Comparison of ENCODE assay signal across 18 cellular contexts in genomic region chr5:78190402-78190801, GRCh38.
DNase-seq lines count a peak whose midpoint lies in the region; ATAC-seq, FAIRE-seq and TF ChIP-seq lines count a peak whose summit lies in the region.
"Had no signal": no experiment of that assay in that cellular context is flagged by ENCODE, and none has a peak within 500 bp of the region (broad histone marks: within the 10 kb centered on the region; RNA-seq: fewer than 3 reads in every experiment).

No MANE protein-coding gene starts in this region.

- peak; percentile 60 for ATAC-seq in left colon
- ATAC-seq in GM21528 (IDR thresholded peaks at IDR 0.05; ENCODE audit: low FRiP score, unreplicated experiment) = no peak

- H3K9me3 Mint-ChIP-seq in astrocyte (ENCODE audit: unreplicated experiment) (no peaks in the 10 kb centered on the region), progenitor cell of endocrine pancreas (ENCODE audit: low read depth) (peaks cover 12% of the 10 kb centered on the region)

- no peak for TF ChIP-seq CTCF in astrocyte (IDR thresholded peaks at IDR 0.05; ENCODE audit: insufficient read depth, low read depth, low read length)
- no peak for TF ChIP-seq CTCF in progenitor cell of endocrine pancreas (IDR thresholded peaks at IDR 0.05; ENCODE audit: unreplicated experiment)
- TF ChIP-seq CTCF in osteoblast (IDR thresholded peaks at IDR 0.05; ENCODE audit: extremely low read depth, low read depth, low read length) = no peak

- no peaks in the 10 kb centered on the region for H3K27me3 ChIP-seq in astrocyte (ENCODE audit: insufficient read depth, low read length)
- no peaks in the 10 kb centered on the region for H3K27me3 ChIP-seq in osteoblast (ENCODE audit: insufficient read depth, low read length)

- peaks cover 2% of the 10 kb centered on the region for H3K36me3 ChIP-seq in astrocyte (ENCODE audit: insufficient read depth, low read length)
- no peaks in the 10 kb centered on the region for H3K36me3 ChIP-seq in osteoblast (ENCODE audit: insufficient read depth, low read length)
- H3K36me3 ChIP-seq: HAP-1 had no signal

- H3K4me1 Mint-ChIP-seq in astrocyte (ENCODE audit: low read depth, unreplicated experiment) = no peaks in the 10 kb centered on the region
- no peaks in the 10 kb centered on the region for H3K4me1 Mint-ChIP-seq in progenitor cell of endocrine pancreas (ENCODE audit: low read depth)

- H3K4me2 ChIP-seq in astrocyte (ENCODE audit: low read length) = no peak overlapping the region
- no peak overlapping the region for H3K4me2 ChIP-seq in osteoblast (ENCODE audit: insufficient read depth, low read length)

- H3K4me1 ChIP-seq in astrocyte (ENCODE audit: insufficient read depth, low read length) (no peaks in the 10 kb centered on the region), osteoblast (ENCODE audit: insufficient read depth, low read length) (no peaks in the 10 kb centered on the region)
- H3K4me1 ChIP-seq: HAP-1 had no signal

- no peak overlapping the region for H3K9ac ChIP-seq in astrocyte (ENCODE audit: low read length)

- H3K27me3 Mint-ChIP-seq in astrocyte (ENCODE audit: low read depth, unreplicated experiment) (no peaks in the 10 kb centered on the region), progenitor cell of endocrine pancreas (no peaks in the 10 kb centered on the region)
- H3K27me3 Mint-ChIP-seq: CD4-positive, alpha-beta memory T cell had no signal

- no peak overlapping the region for H3K27ac Mint-ChIP-seq in astrocyte (ENCODE audit: unreplicated experiment)
- H3K27ac Mint-ChIP-seq in progenitor cell of endocrine pancreas = peak overlapping the region; percentile 77

- H2AFZ ChIP-seq in astrocyte (ENCODE audit: low read depth, low read length) (no peak overlapping the region), osteoblast (ENCODE audit: low read length) (no peak overlapping the region)

- H3K4me3 ChIP-seq in astrocyte (ENCODE audit: insufficient read depth, low read depth, low read length) (no peak overlapping the region), osteoblast (ENCODE audit: insufficient read depth, low read length) (no peak overlapping the region)
- H3K4me3 ChIP-seq: HAP-1 had no signal

- DNase-seq in astrocyte (ENCODE audit: low read depth) (no peak), left colon (no peak), progenitor cell of endocrine pancreas (ENCODE audit: low spot score, unreplicated experiment) (no peak), cerebellum (ENCODE audit: low spot score) (no peak), osteoblast (ENCODE audit: insufficient read length, low spot score, missing footprints) (no peak)
- DNase-seq: C1 segment of cervical spinal cord; Calu3; CD4-positive, alpha-beta memory T cell; COR-L47; DMS53; DMS79 treated with DMSO at 0.1 percent for 48 hours; GF-D8; GOT3 had no signal

- peak; percentile 9 for FAIRE-seq in astrocyte (lab: Jason Lieb, UNC)
- FAIRE-seq: GM12891, GM18507, H54 had no signal

- H3K27ac ChIP-seq in astrocyte (ENCODE audit: low read depth, low read length) (no peak overlapping the region), osteoblast (ENCODE audit: low read depth, low read length) (no peak overlapping the region)

- H3K9me3 ChIP-seq in astrocyte (ENCODE audit: insufficient read depth, low read depth, low read length) = peaks cover 4% of the 10 kb centered on the region
- H3K9me3 ChIP-seq in osteoblast (ENCODE audit: low read depth, low read length) = no peaks in the 10 kb centered on the region
- H3K9me3 ChIP-seq: HAP-1 had no signal

- peaks cover 7% of the 10 kb centered on the region for H3K36me3 Mint-ChIP-seq in astrocyte (ENCODE audit: low read depth, unreplicated experiment)
- peaks cover 19% of the 10 kb centered on the region for H3K36me3 Mint-ChIP-seq in progenitor cell of endocrine pancreas (ENCODE audit: insufficient read depth)

- peaks cover 16% of the 10 kb centered on the region for H4K20me1 ChIP-seq in astrocyte (ENCODE audit: insufficient read depth, low read length)
- no peaks in the 10 kb centered on the region for H4K20me1 ChIP-seq in osteoblast (ENCODE audit: insufficient read depth, low read length)

- intact Hi-C loops in left colon (cut with DNase I, micrococcal nuclease) = no loop called here

- H3K79me2 ChIP-seq in astrocyte (ENCODE audit: insufficient read depth, low read length) = peaks cover 2% of the 10 kb centered on the region
- peaks cover 9% of the 10 kb centered on the region for H3K79me2 ChIP-seq in osteoblast (ENCODE audit: insufficient read depth, low read length)

- no peak overlapping the region for H3K4me3 Mint-ChIP-seq in astrocyte (ENCODE audit: unreplicated experiment)
- H3K4me3 Mint-ChIP-seq in progenitor cell of endocrine pancreas (ENCODE audit: low read depth) = no peak overlapping the region
- H3K4me3 Mint-ChIP-seq: CD4-positive, alpha-beta memory T cell had no signal
